Comparison of ENCODE assay signal across 8 cellular contexts in genomic region chr1:108199781-108200626, GRCh38. TPM values are rescaled to one million over a fixed set of nuclear protein-coding genes. Genes with fewer than 3 reads are reported as not detected.
DNase-seq lines count a peak whose midpoint lies in the region; ATAC-seq and TF ChIP-seq lines count a peak whose summit lies in the region.

SLC25A24 (minus strand) TSS chr1:108200343; CDS start chr1:108200138, 205 bp downstream.

- peak within 1 kb of the TSS; percentile 91 for H3K4me3 Mint-ChIP-seq in activated naive CD8-positive, alpha-beta T cell
- H3K4me3 Mint-ChIP-seq in osteocyte (ENCODE audit: unreplicated experiment), result peak within 1 kb of the TSS; percentile 93

- H3K4me1 Mint-ChIP-seq in activated naive CD8-positive, alpha-beta T cell (ENCODE audit: low read depth), result peaks cover 27% of the 10 kb centered on the region
- H3K4me1 Mint-ChIP-seq in osteocyte (ENCODE audit: unreplicated experiment), result peaks cover 38% of the 10 kb centered on the region

- H3K27me3 ChIP-seq in thoracic aorta (replicated peaks; ENCODE audit: insufficient read depth), result no peaks in the 10 kb centered on the region

- H3K9me3 Mint-ChIP-seq in activated naive CD8-positive, alpha-beta T cell (ENCODE audit: low read depth), result no peaks in the 10 kb centered on the region
- H3K9me3 Mint-ChIP-seq in osteocyte (ENCODE audit: unreplicated experiment), result peaks cover 15% of the 10 kb centered on the region

- H3K36me3 ChIP-seq in KOPT-K1 (ENCODE audit: insufficient read depth, low read length) (peaks cover 15% of the 10 kb centered on the region), thoracic aorta (no peaks in the 10 kb centered on the region)

- H3K27ac ChIP-seq in KOPT-K1 (ENCODE audit: low read depth, low read length, poor library complexity, severe bottlenecking) (peak within 1 kb of the TSS; percentile 78), thoracic aorta (peak within 1 kb of the TSS; percentile 81 to 88)

- H3K36me3 Mint-ChIP-seq in activated naive CD8-positive, alpha-beta T cell, result peaks cover 5% of the 10 kb centered on the region
- peaks cover 32% of the 10 kb centered on the region for H3K36me3 Mint-ChIP-seq in osteocyte (ENCODE audit: unreplicated experiment)

- H3K27ac Mint-ChIP-seq in activated naive CD8-positive, alpha-beta T cell, result peak within 1 kb of the TSS; percentile 46
- H3K27ac Mint-ChIP-seq in osteocyte (ENCODE audit: unreplicated experiment), result peak within 1 kb of the TSS; percentile 95

- no peaks in the 10 kb centered on the region for H3K27me3 Mint-ChIP-seq in activated naive CD8-positive, alpha-beta T cell
- no peaks in the 10 kb centered on the region for H3K27me3 Mint-ChIP-seq in osteocyte (ENCODE audit: unreplicated experiment)

- peaks cover 12 to 27% of the 10 kb centered on the region in 2 donors for H3K4me1 ChIP-seq in thoracic aorta (ENCODE audit: control insufficient read depth in 1 of 2, low read depth in 2 of 2)

- H3K9me3 ChIP-seq in KOPT-K1 (ENCODE audit: insufficient read depth, low read length, poor library complexity, severe bottlenecking), result peaks cover 3% of the 10 kb centered on the region
- no peaks in the 10 kb centered on the region for H3K9me3 ChIP-seq in thoracic aorta

- TF ChIP-seq CTCF in osteocyte (IDR thresholded peaks at IDR 0.05) (no peak), thoracic aorta (IDR thresholded peaks at IDR 0.05) (no peak)

- H3K4me3 ChIP-seq in thoracic aorta, result peak within 1 kb of the TSS; percentile 88

- peak; percentile 73 for DNase-seq in DMS53 treated with DMSO at 0.1 percent for 48 hours (lab: John Stamatoyannopoulos, UW; ENCODE audit: unreplicated experiment)
- peak; percentile 45 for DNase-seq in SKM-1 (lab: John Stamatoyannopoulos, UW; ENCODE audit: unreplicated experiment)
- peak; percentile 89 for DNase-seq in glomerular visceral epithelial cell (ENCODE audit: extremely low spot score)
- peak; percentile 91 for DNase-seq in osteocyte (ENCODE audit: extremely low spot score, unreplicated experiment)
- DNase-seq in thoracic aorta (ENCODE audit: low spot score), result peak; percentile 25

- ATAC-seq in GM21619 (IDR thresholded peaks at IDR 0.05; ENCODE audit: unreplicated experiment) (peak; percentile 84), thoracic aorta (ENCODE audit: insufficient number of reproducible peaks, low FRiP score, low read depth) (peak; percentile 58)

RNA-seq across cellular contexts. Expression of gene SLC25A24, which starts in this region (rescaled TPM):
- total RNA-seq in osteocyte, result 40.4 and 41.3 TPM in 2 replicates
- total RNA-seq in thoracic aorta, result 10 to 100 TPM; 25.9 to 26.0 TPM

Comparison
In these comparisons a context has a peak if more than half of its experiments do, and no peak if none do; other contexts are left out.
1. Peak in every context shown above with its lines: DNase-seq, ATAC-seq, H3K4me3 ChIP-seq and H3K27ac ChIP-seq.
2. DNase-seq: peak in every context shown above with its lines; median percentile 91 in osteocyte; 89 in glomerular visceral epithelial cell; 73 in DMS53 treated with DMSO at 0.1 percent for 48 hours; 45 in SKM-1; 25 in thoracic aorta.